12 cellular contexts compared by ENCODE assay signal in genomic region chrX:46967547-46967946, GRCh38. TPM values are rescaled to one million over a fixed set of nuclear protein-coding genes. Genes with fewer than 3 reads are reported as not detected.
A peak's percentile ranks its signal among the peaks of the same experiment; 100 is the strongest.
DNase-seq lines count a peak whose midpoint lies in the region; ATAC-seq, FAIRE-seq and TF ChIP-seq lines count a peak whose summit lies in the region.
"Had no signal": no experiment of that assay in that cellular context is flagged by ENCODE, and none has a peak within 500 bp of the region (broad histone marks: within the 10 kb centered on the region; RNA-seq: fewer than 3 reads in every experiment).

No MANE protein-coding gene starts in this region.

- peak overlapping the region; percentile 3 for H3K4me3 Mint-ChIP-seq in activated CD4-positive, alpha-beta memory T cell treated with anti-CD3 and anti-CD28 coated beads, Interleukin-2, amount 10 ng/mL, durations not matched to agents 7 days and 5 days

- FAIRE-seq in urothelium cell line (lab: Jason Lieb, UNC), result no peak
- FAIRE-seq: D721Med had no signal

- no peaks in the 10 kb centered on the region for H3F3A ChIP-seq in DOHH2 (ENCODE audit: control insufficient read depth, insufficient read depth)

- no peak for TF ChIP-seq CTCF in DOHH2 (IDR thresholded peaks at IDR 0.05; ENCODE audit: low read depth, low read length, poor library complexity, severe bottlenecking)
- TF ChIP-seq CTCF in heart right ventricle (IDR thresholded peaks at IDR 0.05), result no peak

- ATAC-seq in GM18861 (IDR thresholded peaks at IDR 0.05; ENCODE audit: unreplicated experiment) (peak; percentile 66), HG02870 (IDR thresholded peaks at IDR 0.05; ENCODE audit: unreplicated experiment) (peak; percentile 74), heart right ventricle (no peak)

- peak overlapping the region; percentile 26 for H3K27ac Mint-ChIP-seq in activated CD4-positive, alpha-beta memory T cell treated with anti-CD3 and anti-CD28 coated beads, Interleukin-2, amount 10 ng/mL, durations not matched to agents 7 days and 5 days

- no peaks in the 10 kb centered on the region for H3K9me3 ChIP-seq in DOHH2 (ENCODE audit: control insufficient read depth, insufficient read depth, low read length)
- H3K9me3 ChIP-seq in heart right ventricle, result no peaks in the 10 kb centered on the region

- H3K9me3 Mint-ChIP-seq in activated CD4-positive, alpha-beta memory T cell treated with anti-CD3 and anti-CD28 coated beads, Interleukin-2, amount 10 ng/mL, durations not matched to agents 7 days and 5 days, result no peaks in the 10 kb centered on the region

- peaks cover 31% of the 10 kb centered on the region for H3K4me1 Mint-ChIP-seq in activated CD4-positive, alpha-beta memory T cell treated with anti-CD3 and anti-CD28 coated beads, Interleukin-2, amount 10 ng/mL, durations not matched to agents 7 days and 5 days

- intact Hi-C loops in heart right ventricle (cut with DNase I), result no loop called here

- H3K4me3 ChIP-seq in DOHH2 (ENCODE audit: low read length) (peak overlapping the region; percentile 35), heart right ventricle (no peak overlapping the region)

- no peaks in the 10 kb centered on the region for H4K20me1 ChIP-seq in DOHH2 (ENCODE audit: control insufficient read depth, insufficient read depth, low read depth, low read length)

- peak; percentile 16 for DNase-seq in activated CD4-positive, alpha-beta memory T cell treated with anti-CD3 and anti-CD28 coated beads, Interleukin-2, amount 10 ng/mL, durations not matched to agents 7 days and 5 days
- DNase-seq in urothelium cell line (ENCODE audit: low spot score) (no peak), heart right ventricle (no peak), retina (no peak), anterior cingulate cortex (lab: John Stamatoyannopoulos, UW) (no peak)
- DNase-seq: activated CD4-positive, alpha-beta T cell treated with anti-CD3 and anti-CD28 coated beads for 4 hours; NCI-H2029 treated with DMSO at 0.1 percent for 48 hours; RPMI8226 had no signal

- H3K4me2 ChIP-seq in DOHH2 (ENCODE audit: low read length), result peak overlapping the region; percentile 60

- H3K9me2 ChIP-seq in DOHH2 (replicated peaks; ENCODE audit: control insufficient read depth, low read length), result no peaks in the 10 kb centered on the region

- H3K4me1 ChIP-seq in DOHH2 (ENCODE audit: control insufficient read depth, low read length) (peaks cover 52% of the 10 kb centered on the region), heart right ventricle (peaks cover 0 to 6% (median 0%) of the 10 kb centered on the region in 9 donors)

- no peaks in the 10 kb centered on the region for H3K27me3 Mint-ChIP-seq in activated CD4-positive, alpha-beta memory T cell treated with anti-CD3 and anti-CD28 coated beads, Interleukin-2, amount 10 ng/mL, durations not matched to agents 7 days and 5 days

- POLR2A ChIA-PET in activated CD4-positive, alpha-beta memory T cell treated with anti-CD3 and anti-CD28 coated beads, Interleukin-2, amount 10 ng/mL, durations not matched to agents 7 days and 5 days (lab: Charles Lee), result no interaction called here

- WGBS in heart right ventricle, 2 donors, result 88 to 92% methylated on average over 4 of the region's 4 CpGs

- H3K36me3 ChIP-seq in DOHH2 (ENCODE audit: control insufficient read depth, low read length) (no peaks in the 10 kb centered on the region), heart right ventricle (no peaks in the 10 kb centered on the region)

- CTCF ChIA-PET in activated CD4-positive, alpha-beta memory T cell treated with anti-CD3 and anti-CD28 coated beads, Interleukin-2, amount 10 ng/mL, durations not matched to agents 7 days and 5 days (lab: Charles Lee), result no interaction called here

- H3K27me3 ChIP-seq in DOHH2 (ENCODE audit: control insufficient read depth, low read length) (no peaks in the 10 kb centered on the region; the same call in 1 of the 2 replicates), heart right ventricle (peaks cover 0 to 43% (median 0%) of the 10 kb centered on the region in 7 donors)

- peaks cover 7% of the 10 kb centered on the region for H3K79me2 ChIP-seq in DOHH2 (ENCODE audit: control insufficient read depth, low read length)

- H3K27ac ChIP-seq in DOHH2 (ENCODE audit: low read depth, low read length) (no peak overlapping the region), heart right ventricle (no peak overlapping the region)

- H3K36me3 Mint-ChIP-seq in activated CD4-positive, alpha-beta memory T cell treated with anti-CD3 and anti-CD28 coated beads, Interleukin-2, amount 10 ng/mL, durations not matched to agents 7 days and 5 days (ENCODE audit: low read depth), result no peaks in the 10 kb centered on the region

RNA-seq across cellular contexts. Expression of gene JADE3, which starts 55.3 kb away (rescaled TPM):
- total RNA-seq in activated CD4-positive, alpha-beta memory T cell treated with anti-CD3 and anti-CD28 coated beads, Interleukin-2, amount 10 ng/mL, durations not matched to agents 7 days and 5 days, result 1 to 10 TPM; 1.5 to 2.2 TPM
- total RNA-seq in heart right ventricle, result 1 to 10 TPM; 4.5 to 8.7 (median 6.4) TPM
- polyA plus RNA-seq in heart right ventricle, result 1 to 10 TPM; 1.6 to 1.9 TPM

Comparison
In these comparisons a context has a peak if more than half of its experiments do, and no peak if none do; other contexts are left out.
1. ATAC-seq: peak in GM18861 (single experiment) and HG02870 (single experiment); none in heart right ventricle (0 of 8).